Comparison of ENCODE assay signal across 26 cellular contexts in the genomic region with DNA sequence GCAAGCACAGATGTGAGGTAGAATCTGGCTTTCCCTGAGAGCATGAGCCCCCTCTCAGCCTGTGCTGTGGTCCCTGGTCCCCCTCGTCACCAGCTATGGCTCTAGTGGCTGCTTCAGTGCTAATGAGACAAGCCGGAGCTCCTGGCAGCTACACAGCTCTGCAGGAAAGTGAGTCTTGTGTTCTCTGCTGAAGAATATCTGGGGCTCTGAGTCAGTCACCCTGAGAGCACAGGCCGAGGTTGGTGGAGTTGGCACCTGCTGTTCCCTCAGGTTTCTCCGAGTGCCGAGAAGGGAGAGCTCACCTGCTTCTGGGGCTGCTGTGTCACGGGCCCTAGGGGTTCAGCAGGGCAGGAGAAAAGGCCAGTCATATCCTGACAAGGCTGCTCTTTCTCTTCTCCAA. TPM values are rescaled to one million over a fixed set of nuclear protein-coding genes. Genes with fewer than 3 reads are reported as not detected.
"Had no signal": no experiment of that assay in that cellular context is flagged by ENCODE, and none has a peak within 500 bp of the region (broad histone marks: within the 10 kb centered on the region; RNA-seq: fewer than 3 reads in every experiment).

No MANE protein-coding gene starts in this region.

- H3K4me1 ChIP-seq: neural progenitor cell had no signal

- H3K9ac ChIP-seq: neural progenitor cell had no signal

- H3K4me3 Mint-ChIP-seq: endodermal cell; naive B cell; natural killer cell treated with Interleukin-12 subunit alpha and Interleukin-12 subunit beta and Interleukin-15 and Interleukin-18, amount 100 ng/mL, for 72 hours; neural progenitor cell; stimulated activated effector memory CD8-positive, alpha-beta T cell treated with anti-CD3 and anti-CD28 coated beads, Interleukin-12 subunit alpha, Interleukin-12 subunit beta, amount 100 ng/mL, for 72 hours; type B pancreatic cell had no signal

- H3K36me3 ChIP-seq: neural progenitor cell, ovary had no signal

- H3K27ac Mint-ChIP-seq: endodermal cell; natural killer cell treated with Interleukin-12 subunit alpha and Interleukin-12 subunit beta and Interleukin-15 and Interleukin-18, amount 100 ng/mL, for 72 hours; stimulated activated effector memory CD8-positive, alpha-beta T cell treated with anti-CD3 and anti-CD28 coated beads, Interleukin-12 subunit alpha, Interleukin-12 subunit beta, amount 100 ng/mL, for 72 hours; type B pancreatic cell had no signal

- DNase-seq: cortex of kidney; effector CD8-positive, alpha-beta T cell; endodermal cell; foreskin fibroblast; heart right ventricle; left ventricle myocardium superior; lower lobe of right lung; naive B cell; ovary; psoas muscle; sigmoid colon; stimulated activated CD4-positive, alpha-beta T cell treated with anti-CD3 and anti-CD28 coated beads, Interleukin-2, amount 100 ng/mL, for 24 hours; stimulated activated CD4-positive, alpha-beta T cell treated with anti-CD3 and anti-CD28 coated beads, Interleukin-4, amount 100 ng/mL, for 24 hours; stimulated activated naive CD4-positive, alpha-beta T cell treated with Interleukin-2 at 50 U/mL for 16 hours; stomach; testis; tibial artery had no signal

- H3K27me3 ChIP-seq: gastroesophageal sphincter, heart right ventricle, neural progenitor cell, ovary, sigmoid colon, stomach, testis, tibial artery had no signal

- H2AFZ ChIP-seq: neural progenitor cell had no signal

- H3K4me1 Mint-ChIP-seq: endodermal cell had no signal

- H3K9me3 ChIP-seq: gastroesophageal sphincter, heart right ventricle, lower lobe of right lung, ovary, psoas muscle, sigmoid colon, stomach, testis, tibial artery had no signal

- H3K4me3 ChIP-seq: gastroesophageal sphincter, heart right ventricle, lower lobe of right lung, neural progenitor cell, ovary, psoas muscle, sigmoid colon, stomach, testis, tibial artery had no signal

- H3K9me3 Mint-ChIP-seq: endodermal cell; naive B cell; natural killer cell treated with Interleukin-12 subunit alpha and Interleukin-12 subunit beta and Interleukin-15 and Interleukin-18, amount 100 ng/mL, for 72 hours; neural progenitor cell; stimulated activated effector memory CD8-positive, alpha-beta T cell treated with anti-CD3 and anti-CD28 coated beads, Interleukin-12 subunit alpha, Interleukin-12 subunit beta, amount 100 ng/mL, for 72 hours; type B pancreatic cell had no signal

- H3K4me2 ChIP-seq: neural progenitor cell had no signal

- H3K27ac ChIP-seq: epithelial cell of prostate, gastroesophageal sphincter, lower lobe of right lung, neural progenitor cell, ovary, psoas muscle, sigmoid colon, stomach, testis, tibial artery had no signal

- H3K27me3 Mint-ChIP-seq: naive B cell; natural killer cell treated with Interleukin-12 subunit alpha and Interleukin-12 subunit beta and Interleukin-15 and Interleukin-18, amount 100 ng/mL, for 72 hours; type B pancreatic cell had no signal

RNA-seq across cellular contexts. Expression of a gene that starts 37.2 kb away (rescaled TPM):
- polyA plus RNA-seq: keratinocyte, ovary, right cardiac atrium, sigmoid colon, stomach, urinary bladder had no signal
